ENCODE assay signal across 9 cellular contexts in the genomic region with DNA sequence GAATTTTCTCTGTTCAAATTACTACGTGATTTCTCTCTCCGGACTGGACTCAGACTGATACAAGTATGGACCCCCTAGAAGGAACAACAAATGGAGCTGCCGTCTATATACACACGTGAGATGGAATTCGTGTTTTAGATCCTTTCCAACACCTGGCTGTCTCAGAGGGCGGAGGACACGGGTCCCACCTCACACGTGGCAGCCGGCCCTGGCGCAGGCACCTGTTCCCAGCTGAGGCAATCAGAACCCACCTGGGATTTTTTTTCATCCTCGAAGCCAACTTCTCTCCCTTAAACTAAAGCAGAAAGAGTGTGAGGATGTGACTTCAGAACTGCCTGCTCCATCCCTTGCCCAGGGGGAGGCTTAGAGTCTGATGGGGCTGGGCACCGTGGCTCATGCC. TPM values are rescaled to one million over a fixed set of nuclear protein-coding genes. Genes with fewer than 3 reads are reported as not detected.
A peak's percentile ranks its signal among the peaks of the same experiment; 100 is the strongest.
DNase-seq lines count a peak whose midpoint lies in the region; ATAC-seq and TF ChIP-seq lines count a peak whose summit lies in the region.
"Had no signal": no experiment of that assay in that cellular context is flagged by ENCODE, and none has a peak within 500 bp of the region (broad histone marks: within the 10 kb centered on the region; RNA-seq: fewer than 3 reads in every experiment).

No MANE protein-coding gene starts in this region.

- H3K36me3 ChIP-seq in duodenal mucosa (ENCODE audit: control insufficient read depth in 1 of 2, insufficient read depth in 2 of 2, low read length in 2 of 2) (no peaks in the 10 kb centered on the region), sigmoid colon (no peaks in the 10 kb centered on the region)

- TF ChIP-seq POLR2A in sigmoid colon (IDR thresholded peaks at IDR 0.05) = no peak

- no peak for TF ChIP-seq CTCF in sigmoid colon (IDR thresholded peaks at IDR 0.05)

- intact Hi-C loops in sigmoid colon (cut with DNase I) = loop anchor here (2.0 to 10.0 kb wide), 3 partner anchors 37 to 1535 kb away; a partner anchor contains a TSS

- peaks cover 0 to 11% of the 10 kb centered on the region in 2 donors for H3K9me3 ChIP-seq in duodenal mucosa (ENCODE audit: control insufficient read depth in 1 of 2, low read length in 2 of 2)
- no peaks in the 10 kb centered on the region for H3K9me3 ChIP-seq in sigmoid colon

- DNase-seq in NCI-H748 (lab: John Stamatoyannopoulos, UW; ENCODE audit: unreplicated experiment) (peak; percentile 27), sigmoid colon (no peak), DMS53 (lab: John Stamatoyannopoulos, UW) (no peak)

- no peak for TF ChIP-seq EP300 in sigmoid colon (IDR thresholded peaks at IDR 0.05)

- H3K4me1 ChIP-seq in duodenal mucosa (ENCODE audit: control insufficient read depth in 1 of 2, insufficient read depth in 2 of 2, low read length in 2 of 2) (peaks cover 0 to 12% of the 10 kb centered on the region in 2 donors), sigmoid colon (peaks cover 0 to 12% (median 10%) of the 10 kb centered on the region in 4 donors)
- H3K4me1 ChIP-seq: parathyroid adenoma had no signal

- peak overlapping the region; percentile 61 to 66 for H3K9ac ChIP-seq in duodenal mucosa (ENCODE audit: low read depth in 1 of 2, low read length in 2 of 2)
- H3K9ac ChIP-seq: parathyroid adenoma had no signal

- H3K27ac ChIP-seq in duodenal mucosa (ENCODE audit: low read depth, low read length) (no peak overlapping the region), sigmoid colon (peak overlapping the region in 2 of 4 donors; percentile 26 to 58)
- H3K27ac ChIP-seq: coronary artery, parathyroid adenoma had no signal

- peak; percentile 5 for ATAC-seq in GM19035 (IDR thresholded peaks at IDR 0.05; ENCODE audit: unreplicated experiment)
- ATAC-seq in GM18511 (IDR thresholded peaks at IDR 0.05; ENCODE audit: unreplicated experiment) = no peak
- ATAC-seq in GM21360 (IDR thresholded peaks at IDR 0.05; ENCODE audit: unreplicated experiment) = no peak

- H3K4me3 ChIP-seq in duodenal mucosa (ENCODE audit: low read depth in 1 of 2, low read length in 2 of 2) (peak overlapping the region; percentile 62 to 66), sigmoid colon (peak overlapping the region in 3 of 4 donors; percentile 34 to 45 (median 38))

- no peaks in the 10 kb centered on the region for H3K27me3 ChIP-seq in duodenal mucosa (ENCODE audit: control insufficient read depth in 1 of 2, insufficient read depth in 2 of 2, low read length in 2 of 2)
- H3K27me3 ChIP-seq in sigmoid colon = no peaks in the 10 kb centered on the region

- 17 to 70% methylated on average over 12 of the region's 12 CpGs for WGBS in sigmoid colon, 2 donors

RNA-seq across cellular contexts. Expression of a gene that starts 34.1 kb away (rescaled TPM):
- 10 to 100 TPM; 26.0 to 44.9 (median 36.4) TPM for total RNA-seq in sigmoid colon
- 10 to 100 TPM; 16.6 to 23.4 (median 23.0) TPM for polyA plus RNA-seq in sigmoid colon
